Comparison of ENCODE assay signal across 8 cellular contexts in genomic region chr2:110610613-110611250, GRCh38. TPM values are rescaled to one million over a fixed set of nuclear protein-coding genes. Genes with fewer than 3 reads are reported as not detected.
A peak's percentile ranks its signal among the peaks of the same experiment; 100 is the strongest.
DNase-seq lines count a peak whose midpoint lies in the region; ATAC-seq and TF ChIP-seq lines count a peak whose summit lies in the region.
"Not testable (repeated sequence)": the region's sequence is repeated elsewhere in the genome, so short reads cannot be mapped to it uniquely, and the experiment has no call there.

No MANE protein-coding gene starts in this region.

- H3K4me2 ChIP-seq in IMR-90 (ENCODE audit: low read depth, low read length), result not testable (repeated sequence)

- in situ Hi-C loops in IMR-90 (cut with MboI; ENCODE audit: low sequenced_read_pairs), result not testable (repeated sequence)

- not testable (repeated sequence) for H3K27me3 ChIP-seq in IMR-90 (ENCODE audit: control insufficient read depth, insufficient read depth, low read length); right lobe of liver; psoas muscle (ENCODE audit: insufficient read depth in 3 of 3, low read length in 2 of 3); suprapubic skin

- H3K9me3 Mint-ChIP-seq in activated CD4-positive, alpha-beta T cell treated with anti-CD3 and anti-CD28 coated beads, Interleukin-2, amount 10 ng/mL, durations not matched to agents 24 days and 14 days; activated naive CD4-positive, alpha-beta T cell treated with anti-CD3 and anti-CD28 coated beads, Interleukin-2, amount 10 ng/mL, durations not matched to agents 7 days and 5 days: not testable (repeated sequence)

- POLR2A ChIA-PET in IMR-90 (lab: Charles Lee; ENCODE audit: unreplicated experiment), result not testable (repeated sequence)

- H3K4me1 ChIP-seq in IMR-90 (ENCODE audit: control insufficient read depth, insufficient read depth, low read length); right lobe of liver; psoas muscle; suprapubic skin: not testable (repeated sequence)

- not testable (repeated sequence) for H3K4ac ChIP-seq in IMR-90 (ENCODE audit: low read depth, low read length)

- H3K27ac ChIP-seq in IMR-90 (ENCODE audit: insufficient read depth, low read length); right lobe of liver; psoas muscle; suprapubic skin: not testable (repeated sequence)

- not testable (repeated sequence) for H3K23ac ChIP-seq in IMR-90 (ENCODE audit: low read depth, low read length)

- H3K18ac ChIP-seq in IMR-90 (ENCODE audit: low read depth, low read length), result not testable (repeated sequence)

- H2AK5ac ChIP-seq in IMR-90 (ENCODE audit: low read depth, low read length), result not testable (repeated sequence)

- H3K4me3 ChIP-seq in IMR-90 (ENCODE audit: insufficient read depth, low read depth, low read length); right lobe of liver; psoas muscle: not testable (repeated sequence)
- peak overlapping the region; percentile 33 for H3K4me3 ChIP-seq in suprapubic skin

- not testable (repeated sequence) for TF ChIP-seq CTCF in IMR-90 (conservative IDR thresholded peaks at IDR 0.05; ENCODE audit: low read depth, low read length); right lobe of liver (IDR thresholded peaks at IDR 0.05); psoas muscle (IDR thresholded peaks at IDR 0.05); suprapubic skin (IDR thresholded peaks at IDR 0.05)

- H3K56ac ChIP-seq in IMR-90 (ENCODE audit: extremely low read depth, insufficient read depth, low read length), result not testable (repeated sequence)

- H3K9me1 ChIP-seq in IMR-90 (ENCODE audit: insufficient read depth, low read length), result not testable (repeated sequence)

- BruUV-seq in IMR-90 (replicated peaks; lab: Mats Ljungman, UMichigan), result not testable (repeated sequence)

- not testable (repeated sequence) for H2BK20ac ChIP-seq in IMR-90 (ENCODE audit: low read depth, low read length)

- not testable (repeated sequence) for H3K4me1 Mint-ChIP-seq in activated CD4-positive, alpha-beta T cell treated with anti-CD3 and anti-CD28 coated beads, Interleukin-2, amount 10 ng/mL, durations not matched to agents 24 days and 14 days; activated naive CD4-positive, alpha-beta T cell treated with anti-CD3 and anti-CD28 coated beads, Interleukin-2, amount 10 ng/mL, durations not matched to agents 7 days and 5 days

- H3K9me3 ChIP-seq in IMR-90 (ENCODE audit: control insufficient read depth, insufficient read depth, low read length); right lobe of liver; psoas muscle; suprapubic skin: not testable (repeated sequence)

- H3K36me3 ChIP-seq in IMR-90 (ENCODE audit: control insufficient read depth, insufficient read depth, low read length); right lobe of liver; psoas muscle (ENCODE audit: insufficient read depth in 1 of 2, low read depth in 1 of 2); suprapubic skin: not testable (repeated sequence)

- not testable (repeated sequence) for H2AK9ac ChIP-seq in IMR-90 (replicated peaks; ENCODE audit: low read depth, low read length, poor library complexity)

- H3K27me3 Mint-ChIP-seq in activated CD4-positive, alpha-beta T cell treated with anti-CD3 and anti-CD28 coated beads, Interleukin-2, amount 10 ng/mL, durations not matched to agents 24 days and 14 days; activated naive CD4-positive, alpha-beta T cell treated with anti-CD3 and anti-CD28 coated beads, Interleukin-2, amount 10 ng/mL, durations not matched to agents 7 days and 5 days: not testable (repeated sequence)

- not testable (repeated sequence) for TF ChIP-seq POLR2A in IMR-90 (IDR thresholded peaks at IDR 0.05; ENCODE audit: low read depth, low read length); right lobe of liver (IDR thresholded peaks at IDR 0.05); suprapubic skin (IDR thresholded peaks at IDR 0.05)

- peak; percentile 49 for ATAC-seq in GM18498 (IDR thresholded peaks at IDR 0.05; ENCODE audit: unreplicated experiment)
- ATAC-seq in IMR-90 (ENCODE audit: low read depth), result peak; percentile 85
- peak; percentile 10 for ATAC-seq in esophagus mucosa
- ATAC-seq in right lobe of liver, result peak; percentile 63 to 79 (median 71)
- peak in 3 of 4 donors; percentile 41 to 43 (median 42) for ATAC-seq in psoas muscle

- not testable (repeated sequence) for H3K4me3 Mint-ChIP-seq in activated CD4-positive, alpha-beta T cell treated with anti-CD3 and anti-CD28 coated beads, Interleukin-2, amount 10 ng/mL, durations not matched to agents 24 days and 14 days; activated naive CD4-positive, alpha-beta T cell treated with anti-CD3 and anti-CD28 coated beads, Interleukin-2, amount 10 ng/mL, durations not matched to agents 7 days and 5 days

- H3K14ac ChIP-seq in IMR-90 (replicated peaks; ENCODE audit: low read depth, low read length), result not testable (repeated sequence)

- no CpG with 5 or more reads among the region's 94 CpGs for WGBS in IMR-90 (ENCODE audit: extremely low coverage in 2 of 2, insufficient read length in 1 of 2), 2 experiments
- WGBS in right lobe of liver (ENCODE audit: insufficient coverage, low coverage, low lambda C conversion rate, missing lambda C conversion rate), result no CpG with 5 or more reads among the region's 94 CpGs
- WGBS in psoas muscle, 3 donors, result 0% methylated on average over 33 of the region's 94 CpGs; no CpG with 5 or more reads in 2 of the 3 donors
- WGBS in suprapubic skin, result 0% methylated on average over 5 of the region's 94 CpGs

- not testable (repeated sequence) for H3K36me3 Mint-ChIP-seq in activated CD4-positive, alpha-beta T cell treated with anti-CD3 and anti-CD28 coated beads, Interleukin-2, amount 10 ng/mL, durations not matched to agents 24 days and 14 days (ENCODE audit: low read depth); activated naive CD4-positive, alpha-beta T cell treated with anti-CD3 and anti-CD28 coated beads, Interleukin-2, amount 10 ng/mL, durations not matched to agents 7 days and 5 days

- not testable (repeated sequence) for H3K27ac Mint-ChIP-seq in activated CD4-positive, alpha-beta T cell treated with anti-CD3 and anti-CD28 coated beads, Interleukin-2, amount 10 ng/mL, durations not matched to agents 24 days and 14 days; activated naive CD4-positive, alpha-beta T cell treated with anti-CD3 and anti-CD28 coated beads, Interleukin-2, amount 10 ng/mL, durations not matched to agents 7 days and 5 days

- H4K5ac ChIP-seq in IMR-90 (ENCODE audit: low read depth, low read length), result not testable (repeated sequence)

- DNase-seq in IMR-90; right lobe of liver; psoas muscle; suprapubic skin (ENCODE audit: low spot score in 2 of 2): not testable (repeated sequence)
- DNase-seq in activated CD4-positive, alpha-beta T cell treated with anti-CD3 and anti-CD28 coated beads, Interleukin-2, amount 10 ng/mL, durations not matched to agents 24 days and 14 days, result peak; percentile 61
- peak; percentile 33 for DNase-seq in activated naive CD4-positive, alpha-beta T cell treated with anti-CD3 and anti-CD28 coated beads, Interleukin-2, amount 10 ng/mL, durations not matched to agents 7 days and 5 days

- H4K20me1 ChIP-seq in IMR-90 (ENCODE audit: insufficient read depth, low read length), result not testable (repeated sequence)

- H2BK15ac ChIP-seq in IMR-90 (ENCODE audit: low read depth, low read length), result not testable (repeated sequence)

- H3K9ac ChIP-seq in IMR-90 (ENCODE audit: low read depth, low read length), result not testable (repeated sequence)

- TF ChIP-seq EP300 in suprapubic skin (IDR thresholded peaks at IDR 0.05), result not testable (repeated sequence)

- H2AFZ ChIP-seq in IMR-90 (replicated peaks; ENCODE audit: low read length, poor library complexity), result not testable (repeated sequence)

- TF ChIP-seq RAD21 in IMR-90 (IDR thresholded peaks at IDR 0.05; ENCODE audit: low read length), result not testable (repeated sequence)

- H4K8ac ChIP-seq in IMR-90 (ENCODE audit: low read depth in 2 of 2, low read length in 2 of 2), result not testable (repeated sequence)

- H3K79me1 ChIP-seq in IMR-90 (ENCODE audit: low read depth in 1 of 2, low read length in 2 of 2), result not testable (repeated sequence)

- H2BK120ac ChIP-seq in IMR-90 (ENCODE audit: low read depth, low read length), result not testable (repeated sequence)

- dilution Hi-C loops in IMR-90 (cut with HindIII; ENCODE audit: low sequenced_read_pairs, unreplicated experiment), result not testable (repeated sequence)

- intact Hi-C loops in IMR-90 (cut with micrococcal nuclease); activated CD4-positive, alpha-beta T cell treated with anti-CD3 and anti-CD28 coated beads, Interleukin-2, amount 10 ng/mL, durations not matched to agents 24 days and 14 days (cut with micrococcal nuclease); right lobe of liver (cut with DNase I); psoas muscle (cut with DNase I): not testable (repeated sequence)

- H4K91ac ChIP-seq in IMR-90 (ENCODE audit: insufficient read depth, low read depth, low read length), result not testable (repeated sequence)

- H2BK5ac ChIP-seq in IMR-90 (ENCODE audit: low read depth, low read length, poor library complexity, severe bottlenecking), result not testable (repeated sequence)

- CTCF ChIA-PET in IMR-90 (lab: Yijun Ruan, JAX); activated naive CD4-positive, alpha-beta T cell treated with anti-CD3 and anti-CD28 coated beads, Interleukin-2, amount 10 ng/mL, durations not matched to agents 7 days and 5 days (lab: Charles Lee): not testable (repeated sequence)

RNA-seq across cellular contexts. Expression of gene RGPD6, which starts 33.7 kb away (rescaled TPM):
- 10.6 and 23.3 TPM in 2 replicates for total RNA-seq in IMR-90 (2012; rRNA removed)
- 5.2 and 6.7 TPM in 2 replicates for polyA plus RNA-seq in IMR-90 (2012; rRNA removed)
- 1.2 TPM in 1 of 2 replicates, not detected in the other for polyA plus RNA-seq in IMR-90 (2012; cell fraction: cytosol; rRNA removed)
- polyA plus RNA-seq in IMR-90 (2012; cell fraction: nucleus; rRNA removed; ENCODE audit: low replicate concordance), result 5.6 and 9.1 TPM in 2 replicates
- total RNA-seq in activated CD4-positive, alpha-beta T cell treated with anti-CD3 and anti-CD28 coated beads, Interleukin-2, amount 10 ng/mL, durations not matched to agents 24 days and 14 days, result 16.7 and 16.9 TPM in 2 replicates
- total RNA-seq in esophagus mucosa, result 1.9 TPM
- 10 to 100 TPM in 3 of 6 experiments, 1 to 10 TPM in 3; 7.1 to 19.1 (median 10.5) TPM for total RNA-seq in right lobe of liver
- 10 to 100 TPM in 3 of 4 donors, 1 to 10 TPM in 1; 8.3 to 27.7 (median 23.8) TPM for total RNA-seq in psoas muscle
- 10 to 100 TPM in 1 of 3 donors, 1 to 10 TPM in 2; 4.4 to 18.6 (median 6.1) TPM for polyA plus RNA-seq in psoas muscle
- 100 to 1,000 TPM in 1 of 4 donors, 10 to 100 TPM in 3; 40.0 to 107 (median 56.9) TPM for total RNA-seq in suprapubic skin

Comparison
In these comparisons a context has a peak if more than half of its experiments do, and no peak if none do; other contexts are left out.
1. ATAC-seq: peak in every context shown above with its lines; median percentile 85 in IMR-90; 71 in right lobe of liver; 49 in GM18498; 42 in psoas muscle; 10 in esophagus mucosa.